In the genomic region with DNA sequence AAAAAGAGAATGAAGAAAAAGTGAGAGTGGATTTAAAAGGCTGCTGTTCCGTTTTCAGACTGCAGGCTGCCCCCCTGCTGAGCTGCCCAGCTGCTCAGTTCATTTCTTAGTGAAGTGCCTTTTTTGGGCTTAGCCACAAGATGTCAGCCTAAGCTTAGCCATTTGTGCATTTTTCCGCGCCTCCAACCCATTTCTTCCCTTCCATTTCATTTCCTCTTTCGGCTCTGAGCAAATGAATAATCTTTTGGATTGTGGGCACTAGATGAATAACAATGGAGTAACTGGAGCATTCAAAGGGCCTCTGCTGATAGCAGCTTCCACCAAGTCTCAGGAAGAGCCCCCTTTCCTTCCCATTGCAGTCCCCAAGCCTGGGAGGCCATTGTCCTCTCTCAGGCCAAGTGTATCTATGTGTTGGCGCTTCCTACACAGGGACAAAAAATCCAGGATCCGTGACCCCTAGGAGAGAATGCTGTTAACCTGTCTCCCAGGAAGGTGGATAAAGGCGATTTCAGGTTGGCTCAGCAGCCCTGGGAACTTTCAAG, we compare ENCODE assay signal across 7 cellular contexts.
DNase-seq lines count a peak whose midpoint lies in the region; ATAC-seq and TF ChIP-seq lines count a peak whose summit lies in the region.

No MANE protein-coding gene starts in this region.

- DNase-seq in GDM1 (lab: John Stamatoyannopoulos, UW) (peak; percentile 14), NCI-H526 treated with DMSO at 0.1 percent for 48 hours (lab: John Stamatoyannopoulos, UW) (peak; percentile 89), adipocyte (ENCODE audit: low read depth) (peak; percentile 88), left ventricle myocardium inferior (no peak), renal cortical epithelial cell (ENCODE audit: low read depth) (peak; percentile 83)

- H3K4me1 ChIP-seq in adipocyte (ENCODE audit: control insufficient read depth, insufficient read depth, low read length): peaks cover 40% of the 10 kb centered on the region
- H3K4me1 ChIP-seq in left ventricle myocardium inferior: peaks cover 3% of the 10 kb centered on the region

- no peak overlapping the region for H3K27ac ChIP-seq in left ventricle myocardium inferior (replicated peaks)

- H3K27me3 ChIP-seq in adipocyte (replicated peaks; ENCODE audit: control insufficient read depth, insufficient read depth, low read length) (no peaks in the 10 kb centered on the region), left ventricle myocardium inferior (ENCODE audit: low read depth) (peaks cover 31% of the 10 kb centered on the region)

- intact Hi-C loops in left ventricle myocardium inferior (cut with micrococcal nuclease): loop anchor here (2.0 kb wide), 1 partner anchor 180 kb away; no protein-coding TSS in a partner anchor

- peak; percentile 96 for ATAC-seq in GM21390 (IDR thresholded peaks at IDR 0.05; ENCODE audit: unreplicated experiment)
- peak; percentile 92 for ATAC-seq in HG03558 (IDR thresholded peaks at IDR 0.05; ENCODE audit: extremely low read depth, unreplicated experiment)

- no peaks in the 10 kb centered on the region for H3K9me3 ChIP-seq in adipocyte (ENCODE audit: control insufficient read depth, low read length)
- H3K9me3 ChIP-seq in left ventricle myocardium inferior (replicated peaks): peaks cover 9% of the 10 kb centered on the region

- peak overlapping the region; percentile 50 for H3K4me3 ChIP-seq in adipocyte (ENCODE audit: low read length)
- no peak overlapping the region for H3K4me3 ChIP-seq in left ventricle myocardium inferior

- H3K36me3 ChIP-seq in adipocyte (ENCODE audit: control insufficient read depth, insufficient read depth, low read length, severe bottlenecking): no peaks in the 10 kb centered on the region
- no peaks in the 10 kb centered on the region for H3K36me3 ChIP-seq in left ventricle myocardium inferior

- H3K9ac ChIP-seq in adipocyte (ENCODE audit: low read length): peak overlapping the region; percentile 61

- TF ChIP-seq CTCF in left ventricle myocardium inferior (IDR thresholded peaks at IDR 0.05; ENCODE audit: borderline replicate concordance): peak; percentile 84
